8 cellular contexts compared by ENCODE assay signal in genomic region chr3:15331606-15332404, GRCh38. TPM values are rescaled to one million over a fixed set of nuclear protein-coding genes. Genes with fewer than 3 reads are reported as not detected.
DNase-seq lines count a peak whose midpoint lies in the region; ATAC-seq, FAIRE-seq and TF ChIP-seq lines count a peak whose summit lies in the region.

No MANE protein-coding gene starts in this region.

- no peaks in the 10 kb centered on the region for H3K9me3 Mint-ChIP-seq in activated B cell treated with CpG ODN at 0.5 μM for 24 hours

- H3K4me1 Mint-ChIP-seq in activated B cell treated with CpG ODN at 0.5 μM for 24 hours: peaks cover 69% of the 10 kb centered on the region

- no peak for TF ChIP-seq EP300 in A549 (IDR thresholded peaks at IDR 0.05)

- ATAC-seq in A549 (peak; percentile 71 to 73), GM19023 (IDR thresholded peaks at IDR 0.05; ENCODE audit: unreplicated experiment) (peak; percentile 35), HG03439 (IDR thresholded peaks at IDR 0.05; ENCODE audit: unreplicated experiment) (peak; percentile 24), activated B cell treated with CpG ODN at 0.5 μM for 24 hours (ENCODE audit: low read depth) (peak; percentile 47), lower lobe of right lung (peak; percentile 71 to 79)

- FAIRE-seq in A549 (lab: Jason Lieb, UNC): no peak

- peak overlapping the region; percentile 75 for H3K4me3 ChIP-seq in A549
- H3K4me3 ChIP-seq in lower lobe of right lung: peak overlapping the region; percentile 99

- 10% methylated on average over 45 of the region's 71 CpGs for WGBS in A549 (ENCODE audit: missing lambda C conversion rate)

- H3K27ac ChIP-seq in A549: peak overlapping the region; percentile 68 to 87
- H3K27ac ChIP-seq in cingulate gyrus (ENCODE audit: low read depth, low read length): peak overlapping the region; percentile 44
- H3K27ac ChIP-seq in lower lobe of right lung: peak overlapping the region; percentile 88

- peaks cover 18% of the 10 kb centered on the region for H3K36me3 ChIP-seq in lower lobe of right lung

- peaks cover 40% of the 10 kb centered on the region for H3K36me3 Mint-ChIP-seq in activated B cell treated with CpG ODN at 0.5 μM for 24 hours (ENCODE audit: low read depth)

- intact Hi-C loops in activated B cell treated with CpG ODN at 0.5 μM for 24 hours (cut with micrococcal nuclease): loop anchor here (1.0 to 2.0 kb wide), 9 partner anchors 11 to 225 kb away; no protein-coding TSS in a partner anchor
- intact Hi-C loops in lower lobe of right lung (cut with DNase I): no loop called here

- H3K27me3 Mint-ChIP-seq in activated B cell treated with CpG ODN at 0.5 μM for 24 hours: no peaks in the 10 kb centered on the region

- TF ChIP-seq RAD21 in A549 (conservative IDR thresholded peaks at IDR 0.05 in 1 of 2, IDR thresholded peaks at IDR 0.05 in 1 of 2): no peak

- H3K27ac Mint-ChIP-seq in activated B cell treated with CpG ODN at 0.5 μM for 24 hours: peak overlapping the region; percentile 90

- H3K4me1 ChIP-seq in A549 (peaks cover 11% of the 10 kb centered on the region; the same call in 2 of the 3 replicates), lower lobe of right lung (peaks cover 54% of the 10 kb centered on the region)

- H3K4me2 ChIP-seq in A549: peak overlapping the region; percentile 72

- DNase-seq in A549 (ENCODE audit: low read depth in 1 of 2, low spot score in 1 of 2) (peak in 1 of 2 experiments; percentile 19), activated B cell treated with CpG ODN at 0.5 μM for 24 hours (peak; percentile 64), lower lobe of right lung (peak; percentile 63), SW480 (ENCODE audit: low spot score) (no peak)
- DNase-seq in stimulated activated CD8-positive, alpha-beta memory T cell treated with anti-CD3 and anti-CD28 coated beads, Interleukin-12 subunit alpha, Interleukin-12 subunit beta, amount 100 ng/mL, for 4 hours (ENCODE audit: low read depth): peak; percentile 36

- no peaks in the 10 kb centered on the region for H3K9me3 ChIP-seq in A549
- no peaks in the 10 kb centered on the region for H3K9me3 ChIP-seq in lower lobe of right lung

- H3K4me3 Mint-ChIP-seq in activated B cell treated with CpG ODN at 0.5 μM for 24 hours: peak overlapping the region; percentile 95

- POLR2A ChIA-PET in A549 (lab: Yijun Ruan, JAX): interaction anchor here (1.0 kb wide), 1 partner anchor 64 kb away, joined by 3 read pairs; no protein-coding TSS in a partner anchor
- POLR2A ChIA-PET in activated B cell treated with CpG ODN at 0.5 μM for 24 hours (lab: Charles Lee): interaction anchor here (0.7 to 8.4 kb wide), 27 partner anchors 8 to 62 kb away, joined by 3 to 118 read pairs (median 5); no protein-coding TSS in a partner anchor

- no peak for TF ChIP-seq CTCF in A549 (IDR thresholded peaks at IDR 0.05)
- no peak for TF ChIP-seq CTCF in activated B cell treated with CpG ODN at 0.5 μM for 24 hours (IDR thresholded peaks at IDR 0.05)
- no peak for TF ChIP-seq CTCF in lower lobe of right lung (IDR thresholded peaks at IDR 0.05)

- no peaks in the 10 kb centered on the region for H3K27me3 ChIP-seq in lower lobe of right lung (ENCODE audit: low read depth)

- CTCF ChIA-PET in A549 (lab: Yijun Ruan, JAX): interaction anchor here (0.6 to 4.5 kb wide), 29 partner anchors 8 to 272 kb away, joined by 3 to 89 read pairs (median 5); partner anchors contain the start of genes EAF1 and METTL6
- CTCF ChIA-PET in activated B cell treated with CpG ODN at 0.5 μM for 24 hours (lab: Charles Lee): interaction anchor here (0.6 to 11.0 kb wide), 21 partner anchors 8 to 73 kb away, joined by 3 to 141 read pairs (median 5); no protein-coding TSS in a partner anchor

- no peak for TF ChIP-seq POLR2A in A549 (IDR thresholded peaks at IDR 0.05; ENCODE audit: low read length)

TF ChIP-seq in A549, 52 proteins besides CTCF, POLR2A, EP300 and RAD21:
- TF ChIP-seq USF2 (IDR thresholded peaks at IDR 0.05) (no peak), NPAS2 (CRISPR knock-in tag; IDR thresholded peaks at IDR 0.05; ENCODE audit: borderline replicate concordance) (no peak), CBX2 (IDR thresholded peaks at IDR 0.05; ENCODE audit: borderline replicate concordance, low read depth) (no peak), GATA3 (IDR thresholded peaks at IDR 0.05; ENCODE audit: borderline replicate concordance) (no peak), FOXS1 (CRISPR knock-in tag; IDR thresholded peaks at IDR 0.05) (no peak), ESRRA (IDR thresholded peaks at IDR 0.05; ENCODE audit: borderline replicate concordance, low read length) (no peak), HDAC2 (IDR thresholded peaks at IDR 0.05) (no peak), MAFK (IDR thresholded peaks at IDR 0.05; ENCODE audit: partially characterized antibody) (no peak), MAZ (IDR thresholded peaks at IDR 0.05; ENCODE audit: borderline replicate concordance, low read depth, low read length) (no peak), TFCP2L1 (CRISPR knock-in tag; IDR thresholded peaks at IDR 0.05) (no peak)
- TF ChIP-seq, protein P1, sequence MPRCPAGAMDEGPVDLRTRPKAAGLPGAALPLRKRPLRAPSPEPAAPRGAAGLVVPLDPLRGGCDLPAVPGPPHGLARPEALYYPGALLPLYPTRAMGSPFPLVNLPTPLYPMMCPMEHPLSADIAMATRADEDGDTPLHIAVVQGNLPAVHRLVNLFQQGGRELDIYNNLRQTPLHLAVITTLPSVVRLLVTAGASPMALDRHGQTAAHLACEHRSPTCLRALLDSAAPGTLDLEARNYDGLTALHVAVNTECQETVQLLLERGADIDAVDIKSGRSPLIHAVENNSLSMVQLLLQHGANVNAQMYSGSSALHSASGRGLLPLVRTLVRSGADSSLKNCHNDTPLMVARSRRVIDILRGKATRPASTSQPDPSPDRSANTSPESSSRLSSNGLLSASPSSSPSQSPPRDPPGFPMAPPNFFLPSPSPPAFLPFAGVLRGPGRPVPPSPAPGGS (IDR thresholded peaks at IDR 0.05): no peak
TF ChIP-seq in A549: peak in this region for 0.

RNA-seq across cellular contexts. Expression of gene SH3BP5, which starts 0.6 kb away (rescaled TPM):
- polyA plus RNA-seq in A549 (2011; rRNA removed): 12.6 and 16.0 TPM in 2 replicates
- polyA plus RNA-seq in A549 (2012; cell fraction: cytosol; rRNA removed): 13.6 and 13.9 TPM in 2 replicates
- polyA plus RNA-seq in A549 (2012; cell fraction: nucleus; rRNA removed): 8.2 and 9.2 TPM in 2 replicates
- 10.5 to 11.2 TPM (median 10.9 TPM) in 3 replicates for polyA plus RNA-seq in A549 (2017; fragmentation: RNase III; extraction: RNeasy Plus Mini Kit Qiagen cat#74134 plus additional on column Dnase treatment)
- polyA minus RNA-seq in A549 (2011; rRNA and poly(A)+ RNA removed): 7.3 and 7.5 TPM in 2 replicates
- total RNA-seq in activated B cell treated with CpG ODN at 0.5 μM for 24 hours: 60.5 and 66.0 TPM in 2 replicates
- total RNA-seq in lower lobe of right lung: 106 TPM

Comparison
In these comparisons a context has a peak if more than half of its experiments do, and no peak if none do; other contexts are left out.
1. ATAC-seq: peak in every context shown above with its lines; median percentile 75 in lower lobe of right lung; 72 in A549; 47 in activated B cell treated with CpG ODN at 0.5 μM for 24 hours; 35 in GM19023; 24 in HG03439.